In genomic region chr10:108352771-108353170, GRCh38 we compare ENCODE assay signal across 21 cellular contexts.
DNase-seq lines count a peak whose midpoint lies in the region; ATAC-seq, FAIRE-seq and TF ChIP-seq lines count a peak whose summit lies in the region.
"Had no signal": no experiment of that assay in that cellular context is flagged by ENCODE, and none has a peak within 500 bp of the region (broad histone marks: within the 10 kb centered on the region; RNA-seq: fewer than 3 reads in every experiment).

No MANE protein-coding gene starts in this region.

- H3K79me2 ChIP-seq in GM23248 (ENCODE audit: insufficient read depth) (no peaks in the 10 kb centered on the region), astrocyte (ENCODE audit: insufficient read depth, low read length) (no peaks in the 10 kb centered on the region)

- no peak overlapping the region for H2AFZ ChIP-seq in GM23248
- no peak overlapping the region for H2AFZ ChIP-seq in astrocyte (ENCODE audit: low read depth, low read length)
- H2AFZ ChIP-seq: GM23338 had no signal

- no peak for TF ChIP-seq CTCF in astrocyte (IDR thresholded peaks at IDR 0.05; ENCODE audit: insufficient read depth, low read depth, low read length)
- TF ChIP-seq CTCF in BE2C (IDR thresholded peaks at IDR 0.05; ENCODE audit: low read depth, low read length): no peak

- peak; percentile 11 for DNase-seq in A172 (ENCODE audit: low spot score)
- peak; percentile 38 for DNase-seq in GM23248
- DNase-seq in astrocyte (ENCODE audit: low read depth): peak; percentile 10
- no peak for DNase-seq in NCI-H774 (lab: John Stamatoyannopoulos, UW)
- DNase-seq in BE2C: no peak
- DNase-seq: 8988T; Caco-2; CD4-positive, CD25-positive, alpha-beta regulatory T cell; CD8-positive, alpha-beta T cell; DMS153; DND-41; EL; GDM1; HFFc6 had no signal

- no peaks in the 10 kb centered on the region for H3K36me3 Mint-ChIP-seq in astrocyte (ENCODE audit: low read depth, unreplicated experiment)
- H3K36me3 Mint-ChIP-seq: CD4-positive, CD25-positive, alpha-beta regulatory T cell; CD8-positive, alpha-beta T cell had no signal

- peaks cover 8% of the 10 kb centered on the region; the same call in 1 of the 2 replicates for H3F3A ChIP-seq in GM23248 (ENCODE audit: insufficient read depth)

- H4K20me1 ChIP-seq in GM23248 (ENCODE audit: insufficient read depth) (no peaks in the 10 kb centered on the region), astrocyte (ENCODE audit: insufficient read depth, low read length) (no peaks in the 10 kb centered on the region)
- H4K20me1 ChIP-seq: BLaER1 had no signal

- H3K27me3 Mint-ChIP-seq in astrocyte (ENCODE audit: low read depth, unreplicated experiment): no peaks in the 10 kb centered on the region

- H3K9ac ChIP-seq in GM23248 (no peak overlapping the region), astrocyte (ENCODE audit: low read length) (no peak overlapping the region)
- H3K9ac ChIP-seq: BLaER1 had no signal

- no peaks in the 10 kb centered on the region for H3K9me3 Mint-ChIP-seq in astrocyte (ENCODE audit: unreplicated experiment)
- H3K9me3 Mint-ChIP-seq: GM23338 had no signal

- H3K9me3 ChIP-seq in GM23248 (ENCODE audit: low read depth) (no peaks in the 10 kb centered on the region), astrocyte (ENCODE audit: insufficient read depth, low read depth, low read length) (no peaks in the 10 kb centered on the region), BE2C (no peaks in the 10 kb centered on the region)
- H3K9me3 ChIP-seq: BLaER1, Caco-2, HAP-1 had no signal

- no peaks in the 10 kb centered on the region for H3K36me3 ChIP-seq in GM23248 (ENCODE audit: low read depth)
- no peaks in the 10 kb centered on the region for H3K36me3 ChIP-seq in astrocyte (ENCODE audit: insufficient read depth, low read length)
- no peaks in the 10 kb centered on the region for H3K36me3 ChIP-seq in BE2C
- H3K36me3 ChIP-seq: BLaER1, HAP-1 had no signal

- no peak overlapping the region for H3K27ac Mint-ChIP-seq in astrocyte (ENCODE audit: unreplicated experiment)
- H3K27ac Mint-ChIP-seq: CD4-positive, CD25-positive, alpha-beta regulatory T cell; CD8-positive, alpha-beta T cell; GM23338; HFFc6 had no signal

- WGBS in GM23248 (ENCODE audit: low coverage in 1 of 2, low lambda C conversion rate in 2 of 2, missing lambda C conversion rate in 2 of 2), 2 experiments: 4 to 8% methylated on average over 2 of the region's 2 CpGs

- H3K4me1 ChIP-seq in GM23248 (ENCODE audit: insufficient read depth): peaks cover 12% of the 10 kb centered on the region
- H3K4me1 ChIP-seq in astrocyte (ENCODE audit: insufficient read depth, low read length): no peaks in the 10 kb centered on the region
- no peaks in the 10 kb centered on the region; the same call in 1 of the 2 replicates for H3K4me1 ChIP-seq in BE2C
- H3K4me1 ChIP-seq: BLaER1, Caco-2, HAP-1 had no signal

- H3K4me3 Mint-ChIP-seq in astrocyte (ENCODE audit: unreplicated experiment): no peak overlapping the region
- H3K4me3 Mint-ChIP-seq: CD4-positive, CD25-positive, alpha-beta regulatory T cell; CD8-positive, alpha-beta T cell; GM23338; HFFc6 had no signal

- H3K27me3 ChIP-seq in GM23248 (replicated peaks; ENCODE audit: insufficient read depth) (no peaks in the 10 kb centered on the region), astrocyte (ENCODE audit: insufficient read depth, low read length) (no peaks in the 10 kb centered on the region), BE2C (no peaks in the 10 kb centered on the region)
- H3K27me3 ChIP-seq: BLaER1 had no signal

- H3K4me1 Mint-ChIP-seq in astrocyte (ENCODE audit: low read depth, unreplicated experiment): no peaks in the 10 kb centered on the region
- H3K4me1 Mint-ChIP-seq: CD4-positive, CD25-positive, alpha-beta regulatory T cell; GM23338 had no signal

- H3K4me2 ChIP-seq in GM23248 (ENCODE audit: unreplicated experiment) (peak overlapping the region; percentile 39), astrocyte (ENCODE audit: low read length) (no peak overlapping the region)
- H3K4me2 ChIP-seq: BLaER1, GM23338 had no signal

- in situ Hi-C loops in GM23248 (cut with MboI): no loop called here

- no peaks in the 10 kb centered on the region for H3K9me2 ChIP-seq in GM23248 (ENCODE audit: insufficient read depth)

- H3K4me3 ChIP-seq in GM23248 (no peak overlapping the region), astrocyte (ENCODE audit: insufficient read depth, low read depth, low read length) (no peak overlapping the region), BE2C (ENCODE audit: low read depth, low read length) (no peak overlapping the region)
- H3K4me3 ChIP-seq: BLaER1, GM12878, GM23338, HAP-1 had no signal

- ATAC-seq in esophagus mucosa: no peak
- ATAC-seq: CD8-positive, alpha-beta T cell; GM12878; GM23338 had no signal

- no peak for FAIRE-seq in astrocyte (lab: Jason Lieb, UNC)
- FAIRE-seq: GM12878, GM19239 had no signal

- H3K27ac ChIP-seq in GM23248 (no peak overlapping the region), astrocyte (ENCODE audit: low read depth, low read length) (no peak overlapping the region)
- H3K27ac ChIP-seq: BLaER1, C4-2B had no signal

Comparison
In these comparisons a context has a peak if more than half of its experiments do, and no peak if none do; other contexts are left out.
1. DNase-seq: peak in A172 (single experiment), GM23248 (single experiment) and astrocyte (single experiment); none in NCI-H774 (single experiment) and BE2C (single experiment).